ENCODE assay signal across 15 cellular contexts in the genomic region with DNA sequence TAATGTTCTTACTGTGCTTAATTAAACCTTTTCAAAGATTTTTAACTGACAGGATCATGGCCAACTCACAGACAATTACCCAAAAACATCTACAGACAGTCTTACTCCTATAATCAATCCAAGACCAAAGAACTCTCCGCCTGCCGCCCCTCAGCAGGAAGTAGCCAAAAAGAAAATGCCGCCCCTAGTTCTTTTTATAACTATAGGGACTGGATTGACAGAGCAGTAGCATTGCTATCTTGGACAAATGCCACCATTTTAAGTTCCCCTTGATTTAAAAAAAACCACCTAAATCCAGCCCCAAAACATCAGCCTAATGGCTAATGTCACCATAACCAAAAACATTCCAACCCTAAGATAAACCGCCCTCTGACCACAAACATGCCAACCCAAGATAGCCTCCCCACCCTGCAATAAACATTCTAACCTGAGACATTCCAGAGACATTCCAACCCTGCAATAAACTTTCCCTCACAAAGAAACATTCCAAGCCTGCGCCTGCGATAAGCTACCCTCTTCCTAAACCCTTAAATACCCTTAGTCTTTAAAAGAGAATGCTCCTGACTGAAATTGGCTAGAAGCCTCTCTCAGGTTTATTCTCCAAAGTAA.
DNase-seq lines count a peak whose midpoint lies in the region; ATAC-seq, FAIRE-seq and TF ChIP-seq lines count a peak whose summit lies in the region.
"Had no signal": no experiment of that assay in that cellular context is flagged by ENCODE, and none has a peak within 500 bp of the region (broad histone marks: within the 10 kb centered on the region; RNA-seq: fewer than 3 reads in every experiment).

No MANE protein-coding gene starts in this region.

- TF ChIP-seq CTCF in A549 (IDR thresholded peaks at IDR 0.05) = no peak
- no peak for TF ChIP-seq CTCF in astrocyte of the spinal cord (IDR thresholded peaks at IDR 0.05; ENCODE audit: low read depth, low read length)

- TF ChIP-seq EP300 in A549 (IDR thresholded peaks at IDR 0.05) = peak in 1 of 2 experiments; percentile 62; a peak in 1 of 5 replicates

- in situ Hi-C loops in astrocyte of the spinal cord (cut with HindIII; ENCODE audit: low sequenced_read_pairs) = no loop called here

- peak; percentile 44 to 90; a peak in 5 of 6 replicates for ATAC-seq in A549
- no peak for ATAC-seq in Right ventricle myocardium superior (ENCODE audit: poor library complexity)
- ATAC-seq in GM18502 (IDR thresholded peaks at IDR 0.05; ENCODE audit: poor library complexity, unreplicated experiment) = no peak
- ATAC-seq: heart right ventricle had no signal

- CTCF ChIA-PET in A549 (lab: Yijun Ruan, JAX) = interaction anchor here (0.9 kb wide), 1 partner anchor 28 kb away, joined by 3 read pairs; no protein-coding TSS in a partner anchor

- no peaks in the 10 kb centered on the region for H3K9me3 ChIP-seq in A549
- H3K9me3 ChIP-seq: heart right ventricle had no signal

- intact Hi-C loops in Right ventricle myocardium superior (cut with DNase I) = no loop called here

- TF ChIP-seq RAD21 in A549 (conservative IDR thresholded peaks at IDR 0.05 in 1 of 2, IDR thresholded peaks at IDR 0.05 in 1 of 2) = no peak

- H3K4me3 ChIP-seq in A549 (no peak overlapping the region), astrocyte of the spinal cord (ENCODE audit: low read depth, low read length) (no peak overlapping the region)
- H3K4me3 ChIP-seq: heart right ventricle, neural progenitor cell had no signal

- no peak for TF ChIP-seq POLR2A in A549 (IDR thresholded peaks at IDR 0.05; ENCODE audit: low read length)

- H3K4me2 ChIP-seq in A549 = peak overlapping the region; percentile 70
- H3K4me2 ChIP-seq: neural progenitor cell had no signal

- WGBS in A549 (ENCODE audit: missing lambda C conversion rate) = 25% methylated on average over 6 of the region's 6 CpGs

- H3K27ac ChIP-seq in A549 = peak overlapping the region; percentile 81 to 83
- H3K27ac ChIP-seq: heart right ventricle, neural progenitor cell had no signal

- H3K4me1 ChIP-seq in A549 = peaks cover 36% of the 10 kb centered on the region
- H3K4me1 ChIP-seq: neural progenitor cell had no signal

- POLR2A ChIA-PET in A549 (lab: Yijun Ruan, JAX) = no interaction called here

- no peak for FAIRE-seq in A549 (lab: Jason Lieb, UNC)

- DNase-seq in A549 (ENCODE audit: low read depth in 1 of 2, low spot score in 1 of 2) = peak; percentile 18 to 82
- peak; percentile 40 for DNase-seq in HK-2 (ENCODE audit: unreplicated experiment)
- peak; percentile 61 for DNase-seq in astrocyte of the spinal cord (ENCODE audit: low read depth, low spot score)
- peak; percentile 84 for DNase-seq in kidney tubule cell (ENCODE audit: low spot score)
- DNase-seq in Right ventricle myocardium superior = no peak
- no peak for DNase-seq in NCI-H748 treated with DMSO at 0.1 percent for 48 hours (lab: John Stamatoyannopoulos, UW)
- no peak for DNase-seq in NCI-H2196 treated with DMSO at 0.1 percent for 48 hours (lab: John Stamatoyannopoulos, UW; ENCODE audit: unreplicated experiment)
- DNase-seq: activated T-cell treated with anti-CD3 and anti-CD28 coated beads for 4 hours; central memory CD4-positive, alpha-beta T cell; heart right ventricle; NCI-H526; stimulated activated CD4-positive, alpha-beta T cell treated with anti-CD3 and anti-CD28 coated beads, Interleukin-2, amount 100 ng/mL, for 48 hours; substantia nigra had no signal

TF ChIP-seq in A549, 52 proteins besides CTCF, POLR2A, EP300 and RAD21:
- TF ChIP-seq, protein P1, sequence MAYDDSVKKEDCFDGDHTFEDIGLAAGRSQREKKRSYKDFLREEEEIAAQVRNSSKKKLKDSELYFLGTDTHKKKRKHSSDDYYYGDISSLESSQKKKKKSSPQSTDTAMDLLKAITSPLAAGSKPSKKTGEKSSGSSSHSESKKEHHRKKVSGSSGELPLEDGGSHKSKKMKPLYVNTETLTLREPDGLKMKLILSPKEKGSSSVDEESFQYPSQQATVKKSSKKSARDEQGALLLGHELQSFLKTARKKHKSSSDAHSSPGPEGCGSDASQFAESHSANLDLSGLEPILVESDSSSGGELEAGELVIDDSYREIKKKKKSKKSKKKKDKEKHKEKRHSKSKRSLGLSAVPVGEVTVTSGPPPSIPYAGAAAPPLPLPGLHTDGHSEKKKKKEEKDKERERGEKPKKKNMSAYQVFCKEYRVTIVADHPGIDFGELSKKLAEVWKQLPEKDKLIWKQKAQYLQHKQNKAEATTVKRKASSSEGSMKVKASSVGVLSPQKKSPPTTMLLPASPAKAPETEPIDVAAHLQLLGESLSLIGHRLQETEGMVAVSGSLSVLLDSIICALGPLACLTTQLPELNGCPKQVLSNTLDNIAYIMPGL (CRISPR knock-in tag; IDR thresholded peaks at IDR 0.05; ENCODE audit: borderline replicate concordance) = no peak
- TF ChIP-seq, protein P2, sequence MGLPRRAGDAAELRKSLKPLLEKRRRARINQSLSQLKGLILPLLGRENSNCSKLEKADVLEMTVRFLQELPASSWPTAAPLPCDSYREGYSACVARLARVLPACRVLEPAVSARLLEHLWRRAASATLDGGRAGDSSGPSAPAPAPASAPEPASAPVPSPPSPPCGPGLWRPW (IDR thresholded peaks at IDR 0.05) = no peak
- TF ChIP-seq, protein P3, sequence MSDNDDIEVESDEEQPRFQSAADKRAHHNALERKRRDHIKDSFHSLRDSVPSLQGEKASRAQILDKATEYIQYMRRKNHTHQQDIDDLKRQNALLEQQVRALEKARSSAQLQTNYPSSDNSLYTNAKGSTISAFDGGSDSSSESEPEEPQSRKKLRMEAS (IDR thresholded peaks at IDR 0.05) = peak; percentile 58
- TF ChIP-seq GATA3 (IDR thresholded peaks at IDR 0.05; ENCODE audit: borderline replicate concordance) (peak; percentile 91), CEBPB (IDR thresholded peaks at IDR 0.05) (peak in 1 of 2 experiments; percentile 72; a peak in 1 of 4 replicates), CHD4 (IDR thresholded peaks at IDR 0.05; ENCODE audit: borderline replicate concordance) (no peak)

Comparison
In these comparisons a context has a peak if more than half of its experiments do, and no peak if none do; other contexts are left out.
1. ATAC-seq: peak in A549 (2 of 2); none in Right ventricle myocardium superior (single experiment) and GM18502 (single experiment).
2. DNase-seq: peak in A549 (2 of 2), HK-2 (single experiment), astrocyte of the spinal cord (single experiment) and kidney tubule cell (single experiment); none in Right ventricle myocardium superior (single experiment), NCI-H748 treated with DMSO at 0.1 percent for 48 hours (single experiment) and NCI-H2196 treated with DMSO at 0.1 percent for 48 hours (single experiment).